ENCODE assay signal across 8 cellular contexts in genomic region chr10:64733980-64734379, GRCh38.
DNase-seq lines count a peak whose midpoint lies in the region; ATAC-seq and TF ChIP-seq lines count a peak whose summit lies in the region.

No MANE protein-coding gene starts in this region.

- H3K4me3 ChIP-seq in WERI-Rb-1 (ENCODE audit: low read depth, low read length), result no peak overlapping the region

- TF ChIP-seq CTCF in GM10266 (IDR thresholded peaks at IDR 0.05; ENCODE audit: control insufficient read depth, insufficient read depth, low read depth, missing control alignments) (peak; percentile 44), WERI-Rb-1 (IDR thresholded peaks at IDR 0.05; ENCODE audit: low read depth, low read length) (peak; percentile 34; the same call in 1 of the 2 replicates)

- no peak for ATAC-seq in GM19452 (IDR thresholded peaks at IDR 0.05; ENCODE audit: unreplicated experiment)

- no peaks in the 10 kb centered on the region for H3K9me3 ChIP-seq in WERI-Rb-1 (ENCODE audit: severe bottlenecking)

- H3K36me3 ChIP-seq in WERI-Rb-1, result no peaks in the 10 kb centered on the region

- no peaks in the 10 kb centered on the region for H3K27me3 ChIP-seq in WERI-Rb-1 (ENCODE audit: insufficient read depth, low read depth, severe bottlenecking)

- DNase-seq in GM10266 (ENCODE audit: extremely low spot score) (peak; percentile 2), HT-29 (ENCODE audit: low spot score) (peak; percentile 62), WERI-Rb-1 (peak; percentile 18), mucosa of gallbladder (ENCODE audit: low spot score) (peak; percentile 19), ureter (ENCODE audit: low spot score) (no peak), GOT3 (lab: John Stamatoyannopoulos, UW) (no peak)
- DNase-seq in stimulated activated CD4-positive, alpha-beta T cell treated with anti-CD3 and anti-CD28 coated beads, Interleukin-2, amount 100 ng/mL, for 48 hours, result no peak

- H3K27ac ChIP-seq in WERI-Rb-1, result no peak overlapping the region

Comparison
In these comparisons a context has a peak if more than half of its experiments do, and no peak if none do; other contexts are left out.
1. DNase-seq: peak in GM10266 (single experiment), HT-29 (single experiment), WERI-Rb-1 (single experiment) and mucosa of gallbladder (single experiment); none in ureter (single experiment), stimulated activated CD4-positive, alpha-beta T cell treated with anti-CD3 and anti-CD28 coated beads, Interleukin-2, amount 100 ng/mL, for 48 hours (0 of 2) and GOT3 (single experiment).